In the genomic region with DNA sequence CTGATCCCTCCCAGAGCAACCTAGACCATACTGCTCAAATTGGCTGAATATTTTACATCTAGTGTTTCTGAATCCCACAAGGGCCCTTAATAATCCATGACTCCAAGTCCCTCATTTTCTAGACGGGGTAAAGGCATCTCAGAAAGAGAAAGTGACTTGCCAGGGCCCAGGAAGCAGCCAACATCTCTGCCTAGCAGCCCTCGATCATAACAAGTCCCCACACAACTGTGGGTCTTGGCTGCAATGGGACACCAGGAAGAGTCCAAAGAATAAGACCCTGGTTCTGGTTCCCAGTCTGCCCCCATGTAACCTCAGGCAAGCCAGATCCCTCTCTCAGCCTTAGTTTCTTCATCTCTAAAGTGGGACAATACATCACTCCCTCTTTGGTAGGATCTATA, we compare ENCODE assay signal across 9 cellular contexts. TPM values are rescaled to one million over a fixed set of nuclear protein-coding genes. Genes with fewer than 3 reads are reported as not detected.
DNase-seq lines count a peak whose midpoint lies in the region; ATAC-seq, FAIRE-seq and TF ChIP-seq lines count a peak whose summit lies in the region.
"Had no signal": no experiment of that assay in that cellular context is flagged by ENCODE, and none has a peak within 500 bp of the region (broad histone marks: within the 10 kb centered on the region; RNA-seq: fewer than 3 reads in every experiment).

No MANE protein-coding gene starts in this region.

- H3K36me3 Mint-ChIP-seq in activated T-cell treated with anti-CD3 and anti-CD28 coated beads, Interleukin-2, amount 50 U/mL, for 4 hours (ENCODE audit: insufficient read depth), result peaks cover 16% of the 10 kb centered on the region
- H3K36me3 Mint-ChIP-seq in astrocyte (ENCODE audit: low read depth, unreplicated experiment), result peaks cover 17% of the 10 kb centered on the region

- H3K79me2 ChIP-seq in astrocyte (ENCODE audit: insufficient read depth, low read length), result peaks cover 100% of the 10 kb centered on the region

- peaks cover 97% of the 10 kb centered on the region for H3K4me1 Mint-ChIP-seq in activated T-cell treated with anti-CD3 and anti-CD28 coated beads, Interleukin-2, amount 50 U/mL, for 4 hours (ENCODE audit: low read depth)
- peaks cover 60% of the 10 kb centered on the region for H3K4me1 Mint-ChIP-seq in astrocyte (ENCODE audit: low read depth, unreplicated experiment)

- no peaks in the 10 kb centered on the region for H3K9me3 ChIP-seq in astrocyte (ENCODE audit: insufficient read depth, low read depth, low read length)
- no peaks in the 10 kb centered on the region for H3K9me3 ChIP-seq in mucosa of stomach (ENCODE audit: control insufficient read depth, low read length)
- H3K9me3 ChIP-seq in thyroid gland, result no peaks in the 10 kb centered on the region

- H3K27me3 ChIP-seq in astrocyte (ENCODE audit: insufficient read depth, low read length), result no peaks in the 10 kb centered on the region
- H3K27me3 ChIP-seq in mucosa of stomach (ENCODE audit: control insufficient read depth, insufficient read depth, low read length), result no peaks in the 10 kb centered on the region
- no peaks in the 10 kb centered on the region for H3K27me3 ChIP-seq in thyroid gland

- H3K4me3 Mint-ChIP-seq in activated T-cell treated with anti-CD3 and anti-CD28 coated beads, Interleukin-2, amount 50 U/mL, for 4 hours, result peak overlapping the region; percentile 65
- no peak overlapping the region for H3K4me3 Mint-ChIP-seq in astrocyte (ENCODE audit: unreplicated experiment)

- H3K36me3 ChIP-seq in astrocyte (ENCODE audit: insufficient read depth, low read length), result peaks cover 10% of the 10 kb centered on the region
- no peaks in the 10 kb centered on the region for H3K36me3 ChIP-seq in mucosa of stomach (ENCODE audit: control insufficient read depth, insufficient read depth, low read length)
- peaks cover 0 to 8% of the 10 kb centered on the region in 2 donors for H3K36me3 ChIP-seq in thyroid gland

- DNase-seq in activated T-cell treated with anti-CD3 and anti-CD28 coated beads, Interleukin-2, amount 50 U/mL, for 4 hours, result no peak
- DNase-seq in activated T-cell treated with anti-CD3 and anti-CD28 coated beads, Interleukin-2, amount 50 U/mL, for 48 hours, result no peak
- DNase-seq in astrocyte (ENCODE audit: low read depth) (no peak), thyroid gland (no peak), HT-29 (ENCODE audit: low spot score) (no peak), NCI-H1048 (lab: John Stamatoyannopoulos, UW) (no peak)
- DNase-seq: NCI-H1092 had no signal

- TF ChIP-seq POLR2A in thyroid gland (IDR thresholded peaks at IDR 0.05), result no peak

- H3K9me3 Mint-ChIP-seq in activated T-cell treated with anti-CD3 and anti-CD28 coated beads, Interleukin-2, amount 50 U/mL, for 4 hours, result no peaks in the 10 kb centered on the region
- no peaks in the 10 kb centered on the region for H3K9me3 Mint-ChIP-seq in astrocyte (ENCODE audit: unreplicated experiment)

- FAIRE-seq in astrocyte (lab: Jason Lieb, UNC), result no peak

- H4K20me1 ChIP-seq in astrocyte (ENCODE audit: insufficient read depth, low read length), result peaks cover 98% of the 10 kb centered on the region

- WGBS in thyroid gland, 2 donors, result 39 to 48% methylated on average over 2 of the region's 2 CpGs

- H3K4me2 ChIP-seq in astrocyte (ENCODE audit: low read length), result peak overlapping the region; percentile 56

- H3K4me3 ChIP-seq in astrocyte (ENCODE audit: insufficient read depth, low read depth, low read length), result no peak overlapping the region
- H3K4me3 ChIP-seq in mucosa of stomach (ENCODE audit: low read length), result no peak overlapping the region
- no peak overlapping the region for H3K4me3 ChIP-seq in thyroid gland (replicated peaks in 1 of 3)

- H3K9ac ChIP-seq in astrocyte (ENCODE audit: low read length) (peak overlapping the region; percentile 41), mucosa of stomach (ENCODE audit: low read length) (peak overlapping the region; percentile 46)

- TF ChIP-seq CTCF in astrocyte (IDR thresholded peaks at IDR 0.05; ENCODE audit: insufficient read depth, low read depth, low read length) (no peak), thyroid gland (IDR thresholded peaks at IDR 0.05) (no peak)

- peak overlapping the region; percentile 73 for H3K27ac Mint-ChIP-seq in astrocyte (ENCODE audit: unreplicated experiment)

- H3K27ac ChIP-seq in astrocyte (ENCODE audit: low read depth, low read length), result no peak overlapping the region
- peak overlapping the region in 2 of 3 donors; percentile 39 to 62 for H3K27ac ChIP-seq in thyroid gland

- peak in 1 of 2 donors; percentile 2 for ATAC-seq in activated T-cell treated with anti-CD3 and anti-CD28 coated beads, Interleukin-2, amount 50 U/mL, for 4 hours
- no peak for ATAC-seq in GM19035 (IDR thresholded peaks at IDR 0.05; ENCODE audit: unreplicated experiment)

- no peak overlapping the region for H2AFZ ChIP-seq in astrocyte (ENCODE audit: low read depth, low read length)

- H3K4me1 ChIP-seq in astrocyte (ENCODE audit: insufficient read depth, low read length), result peaks cover 26% of the 10 kb centered on the region
- peaks cover 27% of the 10 kb centered on the region for H3K4me1 ChIP-seq in mucosa of stomach (ENCODE audit: control insufficient read depth, insufficient read depth, low read length)
- H3K4me1 ChIP-seq in thyroid gland, result peaks cover 28 to 47% of the 10 kb centered on the region in 2 donors

- H3K27me3 Mint-ChIP-seq in activated T-cell treated with anti-CD3 and anti-CD28 coated beads, Interleukin-2, amount 50 U/mL, for 4 hours (ENCODE audit: low read depth), result no peaks in the 10 kb centered on the region
- H3K27me3 Mint-ChIP-seq in astrocyte (ENCODE audit: low read depth, unreplicated experiment), result no peaks in the 10 kb centered on the region

- intact Hi-C loops in thyroid gland (cut with DNase I), result no loop called here

RNA-seq across cellular contexts. Expression of gene ANXA6, which starts 6.3 kb away (rescaled TPM):
- 100 to 1,000 TPM; 102 to 156 (median 128) TPM for total RNA-seq in activated T-cell treated with anti-CD3 and anti-CD28 coated beads, Interleukin-2, amount 50 U/mL, for 4 hours
- total RNA-seq in astrocyte, result 320 and 349 TPM in 2 replicates
- 100 to 1,000 TPM; 122 to 283 (median 180) TPM for total RNA-seq in thyroid gland
- 3.6 and 5.3 TPM in 2 replicates for total RNA-seq in HT-29 (2014; rRNA removed; shearing (Covaris generic))

Comparison
In these comparisons a context has a peak if more than half of its experiments do, and no peak if none do; other contexts are left out.
1. RNA of gene ANXA6, which starts 6.3 kb away (total RNA-seq): 320 to 349 TPM in astrocyte, 122 to 283 TPM in thyroid gland and 102 to 156 TPM in activated T-cell treated with anti-CD3 and anti-CD28 coated beads, Interleukin-2, amount 50 U/mL, for 4 hours; 3.6 to 5.3 TPM in HT-29; every median in the first group is over 10 times any median in the second.